22 cellular contexts compared by ENCODE assay signal in genomic region chr10:10497245-10497644, GRCh38.
DNase-seq lines count a peak whose midpoint lies in the region; ATAC-seq and TF ChIP-seq lines count a peak whose summit lies in the region.
"Had no signal": no experiment of that assay in that cellular context is flagged by ENCODE, and none has a peak within 500 bp of the region (broad histone marks: within the 10 kb centered on the region; RNA-seq: fewer than 3 reads in every experiment).

No MANE protein-coding gene starts in this region.

- TF ChIP-seq CTCF in WTC11 (IDR thresholded peaks at IDR 0.05) = no peak
- peak; percentile 19 for TF ChIP-seq CTCF in foreskin keratinocyte (conservative IDR thresholded peaks at IDR 0.05)
- no peak for TF ChIP-seq CTCF in testis (IDR thresholded peaks at IDR 0.05)

- H3K4me3 ChIP-seq in testis = no peak overlapping the region
- H3K4me3 ChIP-seq: GM23248, HAP-1, PC-9, SJSA1 had no signal

- TF ChIP-seq POLR2A in testis (IDR thresholded peaks at IDR 0.05) = no peak

- ATAC-seq in WTC11 (peak; percentile 57), foreskin keratinocyte (no peak), HG02678 (IDR thresholded peaks at IDR 0.05; ENCODE audit: unreplicated experiment) (no peak)
- ATAC-seq: Right ventricle myocardium inferior had no signal

- no peaks in the 10 kb centered on the region for H3K27me3 ChIP-seq in foreskin keratinocyte
- H3K27me3 ChIP-seq in testis = no peaks in the 10 kb centered on the region
- H3K27me3 ChIP-seq: SJSA1 had no signal

- no peaks in the 10 kb centered on the region for H3K4me1 ChIP-seq in foreskin keratinocyte
- no peaks in the 10 kb centered on the region for H3K4me1 ChIP-seq in testis
- H3K4me1 ChIP-seq: HAP-1, SJSA1 had no signal

- H3K27ac ChIP-seq in foreskin keratinocyte (no peak overlapping the region), testis (no peak overlapping the region)
- H3K27ac ChIP-seq: 22Rv1, C4-2B, GM23248, PC-9, SJSA1 had no signal

- H3K4me1 Mint-ChIP-seq in WTC11 = no peaks in the 10 kb centered on the region
- H3K4me1 Mint-ChIP-seq: B cell; CD8-positive, alpha-beta memory T cell; IgD-negative memory B cell had no signal

- CTCF ChIA-PET in WTC11 (lab: Charles Lee) = interaction anchor here (0.6 to 1.0 kb wide), 6 partner anchors 11 to 630 kb away, joined by 3 read pairs; no protein-coding TSS in a partner anchor

- 77 to 78% methylated on average over 3 of the region's 3 CpGs for WGBS in testis, 2 donors

- intact Hi-C loops in testis (cut with DNase I; ENCODE audit: low total_unique reads) = no loop called here

- H3K27ac Mint-ChIP-seq in WTC11 = no peak overlapping the region
- H3K27ac Mint-ChIP-seq: B cell; CD8-positive, alpha-beta memory T cell; HFFc6; IgD-negative memory B cell had no signal

- H3K9me3 Mint-ChIP-seq in WTC11 = peaks cover 30% of the 10 kb centered on the region

- no peaks in the 10 kb centered on the region for H3K27me3 Mint-ChIP-seq in WTC11 (ENCODE audit: low read depth)
- H3K27me3 Mint-ChIP-seq: CD8-positive, alpha-beta memory T cell had no signal

- no peak overlapping the region for H3K4me3 Mint-ChIP-seq in WTC11
- H3K4me3 Mint-ChIP-seq: B cell; CD8-positive, alpha-beta memory T cell; HFFc6; IgD-negative memory B cell had no signal

- H3K36me3 ChIP-seq in testis (ENCODE audit: low read depth, missing control alignments) = no peaks in the 10 kb centered on the region
- H3K36me3 ChIP-seq: HAP-1, SJSA1 had no signal

- DNase-seq in DMS53 (lab: John Stamatoyannopoulos, UW) (peak; percentile 9), DMS53 treated with DMSO at 0.1 percent for 48 hours (lab: John Stamatoyannopoulos, UW; ENCODE audit: unreplicated experiment) (no peak), WTC11 (ENCODE audit: low spot score) (no peak), foreskin keratinocyte (no peak), medulla oblongata (ENCODE audit: extremely low spot score) (no peak), HuH-7 (ENCODE audit: low spot score) (no peak), testis (no peak)
- DNase-seq: Calu3; CD8-positive, alpha-beta memory T cell; GM23248; HFFc6; NCI-H2029; NCI-H526 treated with DMSO at 0.1 percent for 48 hours; PC-9 had no signal

- H3K36me3 Mint-ChIP-seq in WTC11 = peaks cover 7% of the 10 kb centered on the region
- H3K36me3 Mint-ChIP-seq: CD8-positive, alpha-beta memory T cell had no signal

- POLR2A ChIA-PET in WTC11 (lab: Charles Lee) = no interaction called here

- no peaks in the 10 kb centered on the region for H3K9me3 ChIP-seq in testis
- H3K9me3 ChIP-seq: HAP-1 had no signal

TF ChIP-seq in WTC11, 78 proteins besides CTCF, POLR2A, EP300 and RAD21:
- TF ChIP-seq SOX15 (CRISPR knock-in tag; IDR thresholded peaks at IDR 0.05) (no peak), TP53 (CRISPR knock-in tag; IDR thresholded peaks at IDR 0.05) (no peak), NR2C2 (CRISPR knock-in tag; IDR thresholded peaks at IDR 0.05) (no peak), ZNF416 (CRISPR knock-in tag; IDR thresholded peaks at IDR 0.05) (no peak), IRF2 (CRISPR knock-in tag; IDR thresholded peaks at IDR 0.05; ENCODE audit: borderline replicate concordance, low read depth) (no peak), ZNF396 (CRISPR knock-in tag; IDR thresholded peaks at IDR 0.05; ENCODE audit: borderline replicate concordance) (no peak)
